ENCODE assay signal across 19 cellular contexts in genomic region chr7:130345725-130346124, GRCh38. TPM values are rescaled to one million over a fixed set of nuclear protein-coding genes. Genes with fewer than 3 reads are reported as not detected.
A peak's percentile ranks its signal among the peaks of the same experiment; 100 is the strongest.
DNase-seq lines count a peak whose midpoint lies in the region; ATAC-seq and TF ChIP-seq lines count a peak whose summit lies in the region.
"Had no signal": no experiment of that assay in that cellular context is flagged by ENCODE, and none has a peak within 500 bp of the region (broad histone marks: within the 10 kb centered on the region; RNA-seq: fewer than 3 reads in every experiment).

No MANE protein-coding gene starts in this region.

- DNase-seq in GM23248 (no peak), SJCRH30 (no peak), mesenchymal stem cell (no peak), osteocyte (ENCODE audit: extremely low spot score, unreplicated experiment) (no peak), GM10248 (ENCODE audit: extremely low spot score) (no peak), GM13976 (ENCODE audit: low spot score) (no peak)
- DNase-seq in effector memory CD8-positive, alpha-beta T cell = no peak
- DNase-seq: ACHN; CD4-positive, alpha-beta T cell; Kasumi-1; MG63; NCI-H2171; NCI-H524 treated with DMSO at 0.1 percent for 48 hours; NCI-H82; OCI-M1 had no signal

- H3K79me2 ChIP-seq in GM23248 (ENCODE audit: insufficient read depth) = no peaks in the 10 kb centered on the region

- H3K9me3 ChIP-seq in GM23248 (ENCODE audit: low read depth) = no peaks in the 10 kb centered on the region
- H3K9me3 ChIP-seq in SJCRH30 (replicated peaks) = peaks cover 7% of the 10 kb centered on the region
- H3K9me3 ChIP-seq in mesenchymal stem cell (ENCODE audit: control insufficient read depth, low read length) = no peaks in the 10 kb centered on the region
- H3K9me3 ChIP-seq: BLaER1, MG63, SJSA1 had no signal

- H3K4me1 ChIP-seq in GM23248 (ENCODE audit: insufficient read depth) (no peaks in the 10 kb centered on the region; the same call in 1 of the 2 replicates), SJCRH30 (peaks cover 29% of the 10 kb centered on the region), mesenchymal stem cell (ENCODE audit: control insufficient read depth, insufficient read depth, low read depth, low read length) (peaks cover 13% of the 10 kb centered on the region)

- H2BK12ac ChIP-seq in mesenchymal stem cell (ENCODE audit: low read length in 2 of 2) = no peak overlapping the region

- H2BK120ac ChIP-seq in mesenchymal stem cell (ENCODE audit: low read depth, low read length) = no peak overlapping the region

- no peak for ATAC-seq in effector memory CD8-positive, alpha-beta T cell (replicated peaks)

- no peak overlapping the region for H2BK5ac ChIP-seq in mesenchymal stem cell (ENCODE audit: low read depth, low read length, poor library complexity, severe bottlenecking)

- peak overlapping the region; percentile 42 for H3K27ac Mint-ChIP-seq in osteocyte (ENCODE audit: unreplicated experiment)
- H3K27ac Mint-ChIP-seq in effector memory CD8-positive, alpha-beta T cell = no peak overlapping the region
- H3K27ac Mint-ChIP-seq: CD4-positive, alpha-beta T cell had no signal

- no peaks in the 10 kb centered on the region for H3K9me2 ChIP-seq in GM23248 (ENCODE audit: insufficient read depth)

- H3F3A ChIP-seq in GM23248 (ENCODE audit: insufficient read depth) = no peaks in the 10 kb centered on the region

- no peak overlapping the region for H4K8ac ChIP-seq in mesenchymal stem cell (ENCODE audit: low read length)

- no peak overlapping the region for H3K14ac ChIP-seq in mesenchymal stem cell (ENCODE audit: low read length in 2 of 2)

- H3K23ac ChIP-seq in mesenchymal stem cell (ENCODE audit: low read length in 2 of 2) = no peak overlapping the region

- H3K36me3 Mint-ChIP-seq in osteocyte (ENCODE audit: unreplicated experiment) = no peaks in the 10 kb centered on the region
- H3K36me3 Mint-ChIP-seq in effector memory CD8-positive, alpha-beta T cell (ENCODE audit: insufficient read depth) = peaks cover 3% of the 10 kb centered on the region

- H3K27me3 ChIP-seq in GM23248 (replicated peaks; ENCODE audit: insufficient read depth) = no peaks in the 10 kb centered on the region
- no peaks in the 10 kb centered on the region for H3K27me3 ChIP-seq in SJCRH30
- no peaks in the 10 kb centered on the region for H3K27me3 ChIP-seq in mesenchymal stem cell (ENCODE audit: control insufficient read depth in 1 of 2, insufficient read depth in 1 of 2, low read length in 2 of 2)
- H3K27me3 ChIP-seq: BLaER1, MG63, SJSA1 had no signal

- no peak overlapping the region for H3K9ac ChIP-seq in GM23248
- H3K9ac ChIP-seq in mesenchymal stem cell (ENCODE audit: low read length) = no peak overlapping the region
- H3K9ac ChIP-seq: BLaER1 had no signal

- TF ChIP-seq CTCF in osteocyte (IDR thresholded peaks at IDR 0.05) (no peak), GM10248 (IDR thresholded peaks at IDR 0.05; ENCODE audit: control extremely low read depth, extremely low read depth, low read depth, missing control alignments) (no peak), GM13976 (IDR thresholded peaks at IDR 0.05; ENCODE audit: borderline replicate concordance, control extremely low read depth, extremely low read depth, insufficient read depth, missing control alignments) (no peak)

- no peaks in the 10 kb centered on the region for H3K79me1 ChIP-seq in mesenchymal stem cell (replicated peaks; ENCODE audit: low read length, poor library complexity, severe bottlenecking)

- no peak overlapping the region for H3K4me3 Mint-ChIP-seq in osteocyte (ENCODE audit: unreplicated experiment)
- H3K4me3 Mint-ChIP-seq in effector memory CD8-positive, alpha-beta T cell = no peak overlapping the region
- H3K4me3 Mint-ChIP-seq: CD4-positive, alpha-beta T cell had no signal

- peak overlapping the region in 1 of 2 experiments; percentile 49 for H3K4ac ChIP-seq in mesenchymal stem cell (ENCODE audit: low read depth in 1 of 2, low read length in 2 of 2)

- in situ Hi-C loops in GM23248 (cut with MboI) (no loop called here), GM13976 (cut with MboI; ENCODE audit: low sequenced_read_pairs, unreplicated experiment) (no loop called here)

- no peak overlapping the region for H3K18ac ChIP-seq in mesenchymal stem cell (ENCODE audit: low read depth in 1 of 2, low read length in 2 of 2)

- no peak overlapping the region for H3K4me2 ChIP-seq in GM23248 (ENCODE audit: unreplicated experiment)
- H3K4me2 ChIP-seq in mesenchymal stem cell (ENCODE audit: low read length, poor library complexity, severe bottlenecking) = no peak overlapping the region
- H3K4me2 ChIP-seq: BLaER1 had no signal

- H4K91ac ChIP-seq in mesenchymal stem cell (ENCODE audit: low read length) = no peak overlapping the region

- peak overlapping the region; percentile 71 for H2AK5ac ChIP-seq in mesenchymal stem cell (ENCODE audit: low read length, severe bottlenecking)

- H2AFZ ChIP-seq in GM23248 (peak overlapping the region; percentile 66; the same call in 1 of the 2 replicates), mesenchymal stem cell (ENCODE audit: low read depth, low read length) (no peak overlapping the region)

- no peak overlapping the region for H3K4me3 ChIP-seq in GM23248
- peak overlapping the region; percentile 17 for H3K4me3 ChIP-seq in SJCRH30
- no peak overlapping the region for H3K4me3 ChIP-seq in mesenchymal stem cell (ENCODE audit: insufficient read depth in 1 of 2, low read depth in 1 of 2, low read length in 2 of 2)
- H3K4me3 ChIP-seq: BLaER1, GM12878, MG63, SJSA1 had no signal

- no peaks in the 10 kb centered on the region for H4K20me1 ChIP-seq in GM23248 (ENCODE audit: insufficient read depth)
- H4K20me1 ChIP-seq: BLaER1 had no signal

- no peaks in the 10 kb centered on the region for H3K27me3 Mint-ChIP-seq in osteocyte (ENCODE audit: unreplicated experiment)
- peaks cover 31 to 47% of the 10 kb centered on the region in 2 donors for H3K27me3 Mint-ChIP-seq in effector memory CD8-positive, alpha-beta T cell
- H3K27me3 Mint-ChIP-seq: CD4-positive, alpha-beta T cell had no signal

- CTCF ChIA-PET in GM10248 (lab: Yijun Ruan, JAX) = interaction anchor here (0.8 to 1.4 kb wide), 4 partner anchors 8 to 141 kb away, joined by 3 read pairs; partner anchors contain the start of genes CPA4 and TMEM209

- H2BK15ac ChIP-seq in mesenchymal stem cell (ENCODE audit: low read depth, poor library complexity, severe bottlenecking) = no peak overlapping the region

- H3K4me1 Mint-ChIP-seq in osteocyte (ENCODE audit: unreplicated experiment) = peaks cover 29% of the 10 kb centered on the region
- H3K4me1 Mint-ChIP-seq in effector memory CD8-positive, alpha-beta T cell (ENCODE audit: low read depth in 2 of 2) = no peaks in the 10 kb centered on the region

- H3K36me3 ChIP-seq in GM23248 (ENCODE audit: low read depth) (no peaks in the 10 kb centered on the region), SJCRH30 (no peaks in the 10 kb centered on the region), mesenchymal stem cell (ENCODE audit: control insufficient read depth in 1 of 2, insufficient read depth in 2 of 2, low read depth in 1 of 2, low read length in 2 of 2) (no peaks in the 10 kb centered on the region)
- H3K36me3 ChIP-seq: BLaER1, MG63, SJSA1 had no signal

- H3K27ac ChIP-seq in GM23248 (no peak overlapping the region), SJCRH30 (peak overlapping the region; percentile 84), mesenchymal stem cell (ENCODE audit: low read length, poor library complexity, severe bottlenecking) (no peak overlapping the region)
- H3K27ac ChIP-seq: BLaER1, SJSA1 had no signal

- H3K9me3 Mint-ChIP-seq in osteocyte (ENCODE audit: unreplicated experiment) = peaks cover 3% of the 10 kb centered on the region
- no peaks in the 10 kb centered on the region for H3K9me3 Mint-ChIP-seq in effector memory CD8-positive, alpha-beta T cell
- H3K9me3 Mint-ChIP-seq: CD4-positive, alpha-beta T cell had no signal

- POLR2A ChIA-PET in GM10248 (lab: Yijun Ruan, JAX) = no interaction called here

- 83 to 90% methylated on average over 5 of the region's 5 CpGs for whole genome bisulfite sequencing in GM23248 (ENCODE audit: low coverage in 1 of 2, low lambda C conversion rate in 2 of 2, missing lambda C conversion rate in 2 of 2), 2 experiments
- 95% methylated on average over 5 of the region's 5 CpGs for WGBS in mesenchymal stem cell

RNA-seq across cellular contexts. Expression of gene CPA5, which starts 1.1 kb away (rescaled TPM):
- not detected in 2 replicates for total RNA-seq in GM23248 (2014; rRNA removed; shearing (Covaris generic))
- polyA plus RNA-seq in GM23248 (2016; fragmentation: Nextera tagmentation; extraction: Ambion mirVana) = 0.23 TPM in 1 of 2 replicates, not detected in the other
- 2.6 and 3.3 TPM in 2 replicates for total RNA-seq in SJCRH30 (2014; rRNA removed; shearing (Covaris generic))
- 0.26 TPM for polyA plus RNA-seq in mesenchymal stem cell (2013, experiment 1 of 2)
- 0.14 TPM for polyA plus RNA-seq in mesenchymal stem cell (2013, experiment 2 of 2)
- 0.51 TPM in 1 of 2 replicates, not detected in the other for total RNA-seq in osteocyte
- total RNA-seq: CD4-positive, alpha-beta T cell; H4 had no signal

RNA-seq across cellular contexts. Expression of gene CPA1, which starts 34.6 kb away (rescaled TPM):
- not detected in 2 replicates for total RNA-seq in GM23248 (2014; rRNA removed; shearing (Covaris generic))
- polyA plus RNA-seq in GM23248 (2016; fragmentation: Nextera tagmentation; extraction: Ambion mirVana) = not detected in 2 replicates
- 0.81 and 1.1 TPM in 2 replicates for total RNA-seq in SJCRH30 (2014; rRNA removed; shearing (Covaris generic))
- polyA plus RNA-seq in mesenchymal stem cell (2013, experiment 1 of 2) = 0.12 TPM
- 0.29 TPM for polyA plus RNA-seq in mesenchymal stem cell (2013, experiment 2 of 2)
- total RNA-seq in osteocyte = not detected in 2 replicates
- total RNA-seq: CD4-positive, alpha-beta T cell; H4; SJSA1 had no signal
- polyA plus RNA-seq: GM12878 had no signal

RNA-seq across cellular contexts. Expression of gene CPA4, which starts 52.8 kb away (rescaled TPM):
- 8.6 and 16.7 TPM in 2 replicates for total RNA-seq in GM23248 (2014; rRNA removed; shearing (Covaris generic))
- 10.4 and 11.9 TPM in 2 replicates for polyA plus RNA-seq in GM23248 (2016; fragmentation: Nextera tagmentation; extraction: Ambion mirVana)
- 3.2 and 4.8 TPM in 2 replicates for total RNA-seq in SJCRH30 (2014; rRNA removed; shearing (Covaris generic))
- polyA plus RNA-seq in mesenchymal stem cell (2013, experiment 1 of 2) = 36.9 TPM
- 36.9 TPM for polyA plus RNA-seq in mesenchymal stem cell (2013, experiment 2 of 2)
- 23.6 and 24.7 TPM in 2 replicates for total RNA-seq in osteocyte
- total RNA-seq: CD4-positive, alpha-beta T cell had no signal
